20 cellular contexts compared by ENCODE assay signal in genomic region chr12:117525766-117526165, GRCh38.
DNase-seq lines count a peak whose midpoint lies in the region; ATAC-seq and TF ChIP-seq lines count a peak whose summit lies in the region.
"Had no signal": no experiment of that assay in that cellular context is flagged by ENCODE, and none has a peak within 500 bp of the region (broad histone marks: within the 10 kb centered on the region; RNA-seq: fewer than 3 reads in every experiment).

No MANE protein-coding gene starts in this region.

- WGBS in endodermal cell (ENCODE audit: insufficient coverage in 1 of 2, insufficient read length in 1 of 2), 2 experiments = 84 to 89% methylated on average over 4 of the region's 4 CpGs

- no peak overlapping the region for H3K4me3 Mint-ChIP-seq in endodermal cell
- H3K4me3 Mint-ChIP-seq: B cell; CD4-positive, CD25-positive, alpha-beta regulatory T cell; CD8-positive, alpha-beta T cell; H9 had no signal

- TF ChIP-seq CTCF in VCaP (conservative IDR thresholded peaks at IDR 0.05) (no peak), endodermal cell (conservative IDR thresholded peaks at IDR 0.05) (no peak), mucosa of descending colon (IDR thresholded peaks at IDR 0.05) (no peak)

- DNase-seq in Karpas-422 (peak; percentile 16), endodermal cell (peak; percentile 44), mucosa of descending colon (no peak), NCI-H524 (lab: John Stamatoyannopoulos, UW) (no peak), HUDEP-2 (lab: John Stamatoyannopoulos, UW; ENCODE audit: unreplicated experiment in 76 of 76) (no peak)
- DNase-seq: Caco-2; CD4-positive, CD25-positive, alpha-beta regulatory T cell; CD8-positive, alpha-beta T cell; DMS153; DND-41; GM23248; H9 had no signal

- no peak overlapping the region for H3K4me2 ChIP-seq in Karpas-422 (ENCODE audit: low read depth, low read length, poor library complexity, severe bottlenecking)
- H3K4me2 ChIP-seq: BLaER1 had no signal

- H4K20me1 ChIP-seq in Karpas-422 (ENCODE audit: insufficient read depth, low read depth, low read length) = no peaks in the 10 kb centered on the region
- H4K20me1 ChIP-seq: BLaER1 had no signal

- H3K27ac ChIP-seq in Karpas-422 (ENCODE audit: low read length) = no peak overlapping the region
- H3K27ac ChIP-seq in VCaP = peak overlapping the region; percentile 94
- H3K27ac ChIP-seq in endodermal cell (ENCODE audit: low read depth, low read length) = peak overlapping the region; percentile 19
- H3K27ac ChIP-seq: 22Rv1, BLaER1, C4-2B, GM23248 had no signal

- no peaks in the 10 kb centered on the region for H3K4me1 Mint-ChIP-seq in endodermal cell
- H3K4me1 Mint-ChIP-seq: B cell; CD4-positive, CD25-positive, alpha-beta regulatory T cell; H9 had no signal

- no peaks in the 10 kb centered on the region for H3K79me2 ChIP-seq in Karpas-422 (ENCODE audit: low read length)

- H3K9me3 ChIP-seq in Karpas-422 (ENCODE audit: low read length) (no peaks in the 10 kb centered on the region), endodermal cell (ENCODE audit: control insufficient read depth, low read length) (no peaks in the 10 kb centered on the region), mucosa of descending colon (no peaks in the 10 kb centered on the region)
- H3K9me3 ChIP-seq: BLaER1, Caco-2 had no signal

- no peaks in the 10 kb centered on the region for H3K36me3 Mint-ChIP-seq in endodermal cell (ENCODE audit: low read depth)
- H3K36me3 Mint-ChIP-seq: CD4-positive, CD25-positive, alpha-beta regulatory T cell; CD8-positive, alpha-beta T cell had no signal

- no peaks in the 10 kb centered on the region for H3K9me2 ChIP-seq in Karpas-422 (replicated peaks; ENCODE audit: insufficient read depth, low read length)

- H3K27ac Mint-ChIP-seq in endodermal cell = no peak overlapping the region
- H3K27ac Mint-ChIP-seq: B cell; CD4-positive, CD25-positive, alpha-beta regulatory T cell; CD8-positive, alpha-beta T cell had no signal

- H3K4me3 ChIP-seq in Karpas-422 (ENCODE audit: low read length) (no peak overlapping the region), endodermal cell (ENCODE audit: low read length) (no peak overlapping the region), mucosa of descending colon (no peak overlapping the region)
- H3K4me3 ChIP-seq: BLaER1, GM23248 had no signal

- peak; percentile 74 for ATAC-seq in mucosa of descending colon
- no peak for ATAC-seq in HG02970 (IDR thresholded peaks at IDR 0.05; ENCODE audit: low FRiP score, unreplicated experiment)
- no peak for ATAC-seq in HG02884 (IDR thresholded peaks at IDR 0.05; ENCODE audit: unreplicated experiment)
- ATAC-seq: CD8-positive, alpha-beta T cell; HCT116 had no signal

- intact Hi-C loops in mucosa of descending colon (cut with DNase I, micrococcal nuclease) = no loop called here

- H3K9ac ChIP-seq in Karpas-422 (ENCODE audit: low read length) = no peak overlapping the region
- H3K9ac ChIP-seq in endodermal cell (ENCODE audit: extremely low read depth, low read length, poor library complexity, severe bottlenecking) = no peak overlapping the region
- H3K9ac ChIP-seq: BLaER1, GM23248 had no signal

- H3K36me3 ChIP-seq in Karpas-422 (ENCODE audit: insufficient read depth, low read length) (no peaks in the 10 kb centered on the region), endodermal cell (ENCODE audit: control insufficient read depth, insufficient read depth, low read length) (no peaks in the 10 kb centered on the region), mucosa of descending colon (ENCODE audit: low read depth) (no peaks in the 10 kb centered on the region)
- H3K36me3 ChIP-seq: BLaER1 had no signal

- H3K27me3 ChIP-seq in Karpas-422 (ENCODE audit: low read length) (no peaks in the 10 kb centered on the region), endodermal cell (ENCODE audit: control insufficient read depth, insufficient read depth, low read length, poor library complexity, severe bottlenecking) (no peaks in the 10 kb centered on the region)
- H3K27me3 ChIP-seq: BLaER1 had no signal

- H2AFZ ChIP-seq in Karpas-422 (ENCODE audit: low read length) = no peak overlapping the region
- H2AFZ ChIP-seq: GM23248 had no signal

- peaks cover 2% of the 10 kb centered on the region for H3K27me3 Mint-ChIP-seq in endodermal cell (ENCODE audit: insufficient read depth)
- H3K27me3 Mint-ChIP-seq: B cell; CD4-positive, CD25-positive, alpha-beta regulatory T cell had no signal

- no peaks in the 10 kb centered on the region for H3K9me3 Mint-ChIP-seq in endodermal cell
- H3K9me3 Mint-ChIP-seq: CD8-positive, alpha-beta T cell; H9 had no signal

- no peaks in the 10 kb centered on the region for H3K4me1 ChIP-seq in Karpas-422 (ENCODE audit: low read length)
- H3K4me1 ChIP-seq in endodermal cell (ENCODE audit: control insufficient read depth, insufficient read depth, low read length) = no peaks in the 10 kb centered on the region
- H3K4me1 ChIP-seq in mucosa of descending colon (ENCODE audit: low read depth) = peaks cover under 1% of the 10 kb centered on the region
- H3K4me1 ChIP-seq: BLaER1, Caco-2 had no signal

Comparison
In these comparisons a context has a peak if more than half of its experiments do, and no peak if none do; other contexts are left out.
1. DNase-seq: peak in Karpas-422 (single experiment) and endodermal cell (single experiment); none in mucosa of descending colon (0 of 3), NCI-H524 (0 of 2) and HUDEP-2 (0 of 76).